Comparison of ENCODE assay signal across 21 cellular contexts in the genomic region with DNA sequence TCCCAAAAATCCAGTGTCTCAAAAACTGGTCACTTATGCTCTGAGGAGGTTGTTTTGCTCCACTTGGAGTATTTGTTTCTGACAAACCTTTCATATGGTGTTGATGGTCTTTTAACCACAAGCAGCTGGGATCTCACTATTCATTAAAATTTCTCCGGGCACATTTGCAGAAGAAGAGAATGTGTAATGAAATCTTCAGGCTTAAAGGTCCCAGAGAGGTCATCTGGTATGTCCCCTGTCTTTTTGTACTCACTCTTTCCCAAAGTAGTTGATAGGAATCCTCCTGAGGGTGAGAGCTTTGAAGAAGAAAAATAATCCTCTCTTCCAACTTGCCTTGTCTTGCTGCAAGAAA.
"Had no signal": no experiment of that assay in that cellular context is flagged by ENCODE, and none has a peak within 500 bp of the region (broad histone marks: within the 10 kb centered on the region; RNA-seq: fewer than 3 reads in every experiment).

No MANE protein-coding gene starts in this region.

- ATAC-seq: esophagus mucosa; foreskin keratinocyte; stimulated activated naive B cell treated with anti-CD40 and anti-IgM and Interleukin-4, amounts not matched to agents 10 μg/mL and 1 μg/mL and 100 μg/mL, for 72 hours had no signal

- H3K4me1 ChIP-seq: foreskin keratinocyte, transverse colon had no signal

- DNase-seq: activated CD4-positive, alpha-beta memory T cell treated with anti-CD3 and anti-CD28 coated beads for 36 hours; activated CD4-positive, alpha-beta T cell treated with anti-CD3 and anti-CD28 coated beads, Interleukin-2, amount 10 ng/mL, durations not matched to agents 24 days and 14 days; activated CD4-positive, CD25-positive, alpha-beta regulatory T cell treated with anti-CD3 and anti-CD28 coated beads, Interleukin-2, amount 50 U/mL, for 72 hours; activated CD8-positive, alpha-beta memory T cell treated with anti-CD3 and anti-CD28 coated beads, Interleukin-2, amount 50 U/mL, for 4 hours; activated effector memory CD4-positive, alpha-beta T cell treated with anti-CD3 and anti-CD28 coated beads, Interleukin-2, amount 50 U/mL, for 16 hours; activated naive CD4-positive, alpha-beta T cell treated with anti-CD3 and anti-CD28 coated beads for 36 hours; activated naive CD8-positive, alpha-beta T cell treated with anti-CD3 and anti-CD28 coated beads for 36 hours; activated T-cell treated with anti-CD3 and anti-CD28 coated beads, Interleukin-2, amount 50 U/mL, for 1 hour; brain microvascular endothelial cell; central memory CD4-positive, alpha-beta T cell; endodermal cell; foreskin keratinocyte; islet precursor cell; stimulated activated CD4-positive, alpha-beta T cell treated with anti-CD3 and anti-CD28 coated beads, Interleukin-15, amount 100 ng/mL, for 24 hours; stimulated activated CD4-positive, alpha-beta T cell treated with anti-CD3 and anti-CD28 coated beads, Interleukin-2, amount 100 ng/mL, for 24 hours; stimulated activated naive B cell treated with anti-CD40 and anti-IgM and Interleukin-4, amounts not matched to agents 10 μg/mL and 1 μg/mL and 100 μg/mL, for 72 hours; stomach; T-helper 2 cell; transverse colon had no signal

- H3K27me3 ChIP-seq: brain microvascular endothelial cell, sigmoid colon, stomach, transverse colon had no signal

- H3K4me3 ChIP-seq: sigmoid colon, stomach, transverse colon had no signal

- H3K9me3 ChIP-seq: sigmoid colon, stomach, transverse colon had no signal

- H3K27ac ChIP-seq: brain microvascular endothelial cell, foreskin keratinocyte had no signal

- H3K36me3 ChIP-seq: brain microvascular endothelial cell, sigmoid colon, stomach, transverse colon had no signal
